Comparison of ENCODE assay signal across 25 cellular contexts in the genomic region with DNA sequence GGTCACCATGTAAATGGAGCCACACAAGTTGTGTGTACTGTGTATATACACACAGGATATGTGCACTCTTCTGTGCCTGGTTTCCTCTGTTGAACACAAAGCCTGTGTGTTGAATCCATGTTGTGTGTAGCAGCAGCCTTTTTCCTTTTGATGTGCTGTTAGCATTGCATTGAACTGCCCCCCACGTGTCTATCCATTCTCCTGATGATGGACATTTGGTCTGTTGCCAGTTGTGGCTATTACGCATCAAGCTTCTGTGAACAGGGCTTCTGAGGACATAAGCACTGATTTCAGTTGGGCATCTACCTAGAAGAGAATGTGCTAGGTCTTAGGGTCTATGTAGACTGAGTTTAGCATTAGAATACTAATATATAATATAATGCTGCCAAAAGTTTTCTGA.
DNase-seq lines count a peak whose midpoint lies in the region; ATAC-seq, FAIRE-seq and TF ChIP-seq lines count a peak whose summit lies in the region.
"Had no signal": no experiment of that assay in that cellular context is flagged by ENCODE, and none has a peak within 500 bp of the region (broad histone marks: within the 10 kb centered on the region; RNA-seq: fewer than 3 reads in every experiment).

No MANE protein-coding gene starts in this region.

- no peak overlapping the region for H3K4me2 ChIP-seq in HepG2 (ENCODE audit: low read depth, low read length)
- H3K4me2 ChIP-seq in OCI-LY7 (ENCODE audit: low read length), result no peak overlapping the region
- H3K4me2 ChIP-seq: KMS-11 had no signal

- peaks cover 30% of the 10 kb centered on the region for H3K4me1 ChIP-seq in HepG2 (ENCODE audit: insufficient read depth, low read length)
- peaks cover 0 to 9% (median 4%) of the 10 kb centered on the region in 4 donors for H3K4me1 ChIP-seq in right lobe of liver
- H3K4me1 ChIP-seq in OCI-LY7 (ENCODE audit: insufficient read depth, low read length, poor library complexity, severe bottlenecking), result peaks cover 6% of the 10 kb centered on the region
- H3K4me1 ChIP-seq: body of pancreas, sigmoid colon, upper lobe of right lung had no signal

- no peaks in the 10 kb centered on the region for H3K79me2 ChIP-seq in HepG2 (ENCODE audit: insufficient read depth, low read length)
- no peaks in the 10 kb centered on the region for H3K79me2 ChIP-seq in OCI-LY7 (ENCODE audit: insufficient read depth, low read depth, low read length)

- in situ Hi-C loops in HepG2 (cut with HindIII; ENCODE audit: extremely low pct_ligation_motif_present, low pct_unique_long_range_greater_than_20kb), result no loop called here

- FAIRE-seq in HepG2 (lab: Jason Lieb, UNC) (no peak), TTC549 (lab: Jason Lieb, UNC) (peak; percentile 91)

- DNase-seq in HepG2 (ENCODE audit: low spot score) (peak; percentile 33), right lobe of liver (no peak), glomerular visceral epithelial cell (ENCODE audit: extremely low spot score) (peak; percentile 65), superior temporal gyrus (ENCODE audit: extremely low spot score) (peak; percentile 44), OCI-LY7 (ENCODE audit: low spot score) (no peak)
- DNase-seq in activated CD4-positive, alpha-beta T cell treated with anti-CD3 and anti-CD28 coated beads for 4 hours, result no peak
- DNase-seq: activated CD4-positive, alpha-beta T cell treated with anti-CD3 and anti-CD28 coated beads, Interleukin-2, amount 10 ng/mL, durations not matched to agents 7 days and 5 days; activated CD8-positive, alpha-beta memory T cell treated with anti-CD3 and anti-CD28 coated beads, Interleukin-2, amount 10 ng/mL, durations not matched to agents 7 days and 5 days; activated naive CD8-positive, alpha-beta T cell treated with anti-CD3 and anti-CD28 coated beads, Interleukin-2, amount 50 U/mL, for 24 hours; activated T-cell treated with anti-CD3 and anti-CD28 coated beads, Interleukin-2, amount 50 U/mL, for 48 hours; body of pancreas; CD8-positive, alpha-beta T cell; GDM1; HCEC 1CT; islet precursor cell; MV-4-11; NCI-H1436 treated with DMSO at 0.1 percent for 48 hours; NCI-H524 treated with DMSO at 0.1 percent for 48 hours; sigmoid colon; stimulated activated CD4-positive, alpha-beta T cell treated with anti-CD3 and anti-CD28 coated beads, Interleukin-4, amount 100 ng/mL, for 4 hours; upper lobe of right lung had no signal

- no peaks in the 10 kb centered on the region for H3K9me3 ChIP-seq in HepG2 (ENCODE audit: low read length)
- no peaks in the 10 kb centered on the region for H3K9me3 ChIP-seq in right lobe of liver
- no peaks in the 10 kb centered on the region for H3K9me3 ChIP-seq in OCI-LY7 (ENCODE audit: low read length)
- H3K9me3 ChIP-seq: body of pancreas, sigmoid colon, upper lobe of right lung had no signal

- H3K27me3 ChIP-seq in HepG2 (ENCODE audit: control insufficient read depth in 1 of 2, insufficient read depth in 2 of 2, low read length in 2 of 2) (peaks cover 1 to 10% of the 10 kb centered on the region in 2 experiments; a peak in 4 of 5 replicates), right lobe of liver (no peaks in the 10 kb centered on the region)
- H3K27me3 ChIP-seq: body of pancreas, sigmoid colon, upper lobe of right lung had no signal

- H3K27ac ChIP-seq in HepG2 (ENCODE audit: extremely low read length, insufficient read depth, low read length) (no peak overlapping the region), right lobe of liver (no peak overlapping the region), OCI-LY7 (ENCODE audit: low read depth, low read length, poor library complexity, severe bottlenecking) (no peak overlapping the region)
- H3K27ac ChIP-seq: body of pancreas, KMS-11, sigmoid colon, upper lobe of right lung, VCaP had no signal

- BruUV-seq in HepG2 (replicated peaks; lab: Mats Ljungman, UMichigan) (no TSS peak), OCI-LY7 (replicated peaks; lab: Mats Ljungman, UMichigan) (no TSS peak)

- H4K20me1 ChIP-seq in HepG2 (ENCODE audit: insufficient read depth, low read length), result no peaks in the 10 kb centered on the region
- H4K20me1 ChIP-seq in OCI-LY7 (ENCODE audit: insufficient read depth, low read length), result no peaks in the 10 kb centered on the region

- TF ChIP-seq CTCF in HepG2 (CRISPR knock-in tag; IDR thresholded peaks at IDR 0.05) (no peak), right lobe of liver (IDR thresholded peaks at IDR 0.05) (no peak), OCI-LY7 (conservative IDR thresholded peaks at IDR 0.05; ENCODE audit: low read length) (no peak)

- no peak for TF ChIP-seq RAD21 in HepG2 (CRISPR knock-in tag; IDR thresholded peaks at IDR 0.05)

- TF ChIP-seq EP300 in HepG2 (IDR thresholded peaks at IDR 0.05; ENCODE audit: low read depth in 2 of 2, low read length in 2 of 2) (no peak), HepG2 (CRISPR knock-in tag; IDR thresholded peaks at IDR 0.05; ENCODE audit: borderline replicate concordance) (no peak)

- WGBS in HepG2 (ENCODE audit: low lambda C conversion rate), result 0% methylated on average over 2 of the region's 2 CpGs
- 50% methylated on average over 2 of the region's 2 CpGs for WGBS in right lobe of liver (ENCODE audit: insufficient coverage, low coverage, low lambda C conversion rate, missing lambda C conversion rate)

- TF ChIP-seq POLR2A in HepG2 (IDR thresholded peaks at IDR 0.05; ENCODE audit: insufficient read depth in 1 of 2, low read depth in 2 of 2, low read length in 2 of 2) (no peak), right lobe of liver (IDR thresholded peaks at IDR 0.05) (no peak), GM18505 (IDR thresholded peaks at IDR 0.05; ENCODE audit: borderline replicate concordance, extremely low read depth, insufficient read depth, insufficient read length) (no peak)

- intact Hi-C loops in HepG2 (cut with micrococcal nuclease; ENCODE audit: unreplicated experiment) (no loop called here), right lobe of liver (cut with DNase I) (no loop called here), OCI-LY7 (cut with micrococcal nuclease; ENCODE audit: unreplicated experiment) (loop anchor here (2.0 kb wide), 1 partner anchor 359 kb away; no protein-coding TSS in a partner anchor)

- no peak overlapping the region for H3K4me3 ChIP-seq in HepG2 (replicated peaks in 1 of 3; ENCODE audit: insufficient read depth in 1 of 3, low read depth in 2 of 3, low read length in 3 of 3)
- no peak overlapping the region for H3K4me3 ChIP-seq in right lobe of liver
- no peak overlapping the region for H3K4me3 ChIP-seq in OCI-LY7 (ENCODE audit: low read depth, low read length, poor library complexity, severe bottlenecking)
- H3K4me3 ChIP-seq: body of pancreas, sigmoid colon, upper lobe of right lung had no signal

- ATAC-seq in HepG2 (no peak), right lobe of liver (no peak), GM18505 (IDR thresholded peaks at IDR 0.05; ENCODE audit: unreplicated experiment) (no peak)
- ATAC-seq: activated CD8-positive, alpha-beta memory T cell treated with anti-CD3 and anti-CD28 coated beads, Interleukin-2, amount 10 ng/mL, durations not matched to agents 7 days and 5 days; body of pancreas; CD8-positive, alpha-beta T cell; upper lobe of right lung had no signal

- no peak overlapping the region for H2AFZ ChIP-seq in HepG2 (ENCODE audit: low read length)
- H2AFZ ChIP-seq in OCI-LY7 (ENCODE audit: low read length), result no peak overlapping the region

- H3K9me2 ChIP-seq in OCI-LY7 (ENCODE audit: insufficient read depth, low read length), result no peaks in the 10 kb centered on the region

- no peak overlapping the region for H3K9ac ChIP-seq in HepG2 (ENCODE audit: insufficient read depth, low read depth, low read length)
- H3K9ac ChIP-seq: KMS-11 had no signal

- CTCF ChIA-PET in HepG2 (lab: Yijun Ruan, JAX; ENCODE audit: low intra/inter-chr PET ratio, low total read pairs), result no interaction called here
- CTCF ChIA-PET in OCI-LY7 (lab: Charles Lee; ENCODE audit: unreplicated experiment), result interaction anchor here (1.9 kb wide), 1 partner anchor 52 kb away, joined by 6 read pairs; no protein-coding TSS in a partner anchor

- POLR2A ChIA-PET in HepG2 (lab: Yijun Ruan, JAX) (no interaction called here), OCI-LY7 (lab: Charles Lee) (interaction anchor here (1.0 kb wide), 1 partner anchor 52 kb away, joined by 5 read pairs; no protein-coding TSS in a partner anchor)

- H3K36me3 ChIP-seq in HepG2 (replicated peaks in 1 of 2; ENCODE audit: control insufficient read depth in 1 of 2, insufficient read depth in 2 of 2, low read length in 2 of 2) (no peaks in the 10 kb centered on the region), right lobe of liver (no peaks in the 10 kb centered on the region), OCI-LY7 (ENCODE audit: insufficient read depth, low read length) (no peaks in the 10 kb centered on the region)
- H3K36me3 ChIP-seq: sigmoid colon, upper lobe of right lung had no signal

TF ChIP-seq in HepG2, 621 proteins besides CTCF, POLR2A, EP300 and RAD21 (continues in another document):
- TF ChIP-seq ZFP37 (CRISPR knock-in tag; IDR thresholded peaks at IDR 0.05; ENCODE audit: borderline replicate concordance) (no peak), CEBPB (IDR thresholded peaks at IDR 0.05; ENCODE audit: borderline replicate concordance, low read depth, low read length) (no peak), ZNF101 (CRISPR knock-in tag; IDR thresholded peaks at IDR 0.05; ENCODE audit: borderline replicate concordance, low read depth) (no peak), SNAPC2 (CRISPR knock-in tag; IDR thresholded peaks at IDR 0.05) (no peak), ZNF501 (CRISPR knock-in tag; IDR thresholded peaks at IDR 0.05) (no peak), LRRFIP1 (CRISPR knock-in tag; conservative IDR thresholded peaks at IDR 0.05) (no peak)
- TF ChIP-seq, protein P1, sequence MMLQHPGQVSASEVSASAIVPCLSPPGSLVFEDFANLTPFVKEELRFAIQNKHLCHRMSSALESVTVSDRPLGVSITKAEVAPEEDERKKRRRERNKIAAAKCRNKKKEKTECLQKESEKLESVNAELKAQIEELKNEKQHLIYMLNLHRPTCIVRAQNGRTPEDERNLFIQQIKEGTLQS (CRISPR knock-in tag; IDR thresholded peaks at IDR 0.05), result no peak

Comparison
In these comparisons a context has a peak if more than half of its experiments do, and no peak if none do; other contexts are left out.
1. DNase-seq: peak in HepG2 (single experiment), glomerular visceral epithelial cell (single experiment) and superior temporal gyrus (single experiment); none in right lobe of liver (0 of 3), OCI-LY7 (single experiment) and activated CD4-positive, alpha-beta T cell treated with anti-CD3 and anti-CD28 coated beads for 4 hours (0 of 2).